Comparison of ENCODE assay signal across 8 cellular contexts in the genomic region with DNA sequence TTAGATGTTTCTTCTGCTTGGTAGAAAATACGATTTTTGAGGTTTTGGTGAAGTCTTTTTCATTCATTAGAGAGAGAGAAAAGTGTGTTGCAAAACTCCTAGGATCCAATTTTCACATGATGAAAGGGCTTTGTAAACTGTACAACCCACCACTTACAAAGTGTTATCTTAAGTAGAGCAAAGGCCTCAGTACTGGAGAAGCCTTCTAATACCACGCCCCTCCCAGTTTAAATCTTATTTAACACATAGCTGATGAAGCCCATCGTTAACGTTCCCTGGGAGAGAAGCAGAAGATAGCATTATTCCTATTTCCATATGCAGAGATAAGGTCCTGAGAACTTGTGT. TPM values are rescaled to one million over a fixed set of nuclear protein-coding genes. Genes with fewer than 3 reads are reported as not detected.
DNase-seq lines count a peak whose midpoint lies in the region; TF ChIP-seq lines count a peak whose summit lies in the region.

No MANE protein-coding gene starts in this region.

- TF ChIP-seq CTCF in coronary artery (IDR thresholded peaks at IDR 0.05), result no peak

- peak overlapping the region; percentile 77 for H3K9ac ChIP-seq in mucosa of stomach (ENCODE audit: low read length)

- H3K27ac ChIP-seq in coronary artery, result peak overlapping the region; percentile 94 to 99

- H3K27me3 ChIP-seq in MG63 (no peaks in the 10 kb centered on the region), mucosa of stomach (ENCODE audit: control insufficient read depth, insufficient read depth, low read length) (no peaks in the 10 kb centered on the region)

- no peaks in the 10 kb centered on the region for H3K9me3 ChIP-seq in MG63
- H3K9me3 ChIP-seq in mucosa of stomach (ENCODE audit: control insufficient read depth, low read length), result no peaks in the 10 kb centered on the region

- H3K4me3 ChIP-seq in MG63, result peak overlapping the region; percentile 46
- peak overlapping the region; percentile 86 for H3K4me3 ChIP-seq in coronary artery
- H3K4me3 ChIP-seq in mucosa of stomach (ENCODE audit: low read length), result peak overlapping the region; percentile 60

- H3K36me3 ChIP-seq in MG63, result peaks cover 12% of the 10 kb centered on the region; the same call in 1 of the 2 replicates
- no peaks in the 10 kb centered on the region for H3K36me3 ChIP-seq in mucosa of stomach (ENCODE audit: control insufficient read depth, insufficient read depth, low read length)

- DNase-seq in DMS79 treated with DMSO at 0.1 percent for 48 hours (lab: John Stamatoyannopoulos, UW) (peak; percentile 55), DMS79 (lab: John Stamatoyannopoulos, UW) (no peak), MG63 (no peak), coronary artery (ENCODE audit: low spot score) (no peak), NCI-H2029 treated with DMSO at 0.1 percent for 48 hours (lab: John Stamatoyannopoulos, UW) (no peak), NCI-H1417 treated with DMSO at 0.1 percent for 48 hours (lab: John Stamatoyannopoulos, UW) (no peak), activated gamma-delta T cell treated with Interleukin-2 at 50 U/mL for 16 hours (no peak)

- peaks cover 16% of the 10 kb centered on the region for H3K4me1 ChIP-seq in mucosa of stomach (ENCODE audit: control insufficient read depth, insufficient read depth, low read length)

RNA-seq across cellular contexts. Expression of gene APOLD1, which starts 0.9 kb away (rescaled TPM):
- 21.4 and 27.1 TPM in 2 replicates for total RNA-seq in MG63 (2014; rRNA removed; shearing (Covaris generic); ENCODE audit: low replicate concordance)

RNA-seq across cellular contexts. Expression of gene DDX47, which starts 26.8 kb away (rescaled TPM):
- 105 and 122 TPM in 2 replicates for total RNA-seq in MG63 (2014; rRNA removed; shearing (Covaris generic); ENCODE audit: low replicate concordance)
